15 cellular contexts compared by ENCODE assay signal in the genomic region with DNA sequence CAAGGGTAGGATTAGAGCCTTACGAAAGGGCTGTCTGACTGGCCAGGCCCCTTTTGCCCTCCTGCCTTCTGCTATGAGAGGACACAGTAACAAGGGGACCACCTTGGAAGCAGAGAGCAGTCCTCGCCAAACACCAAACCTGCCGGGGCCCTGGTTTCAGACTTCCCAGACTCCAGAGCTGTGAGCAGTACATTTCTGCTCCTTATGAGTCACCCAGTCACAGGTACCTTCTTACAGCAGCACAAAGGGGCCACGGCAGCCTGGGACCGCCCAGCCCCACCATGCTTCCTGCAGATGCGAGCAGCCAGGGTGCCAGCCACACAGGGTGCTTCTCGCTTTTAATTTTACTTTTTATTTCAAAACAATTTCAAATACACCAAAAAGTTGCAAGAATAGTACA. TPM values are rescaled to one million over a fixed set of nuclear protein-coding genes. Genes with fewer than 3 reads are reported as not detected.
DNase-seq lines count a peak whose midpoint lies in the region; ATAC-seq, FAIRE-seq and TF ChIP-seq lines count a peak whose summit lies in the region.
"Had no signal": no experiment of that assay in that cellular context is flagged by ENCODE, and none has a peak within 500 bp of the region (broad histone marks: within the 10 kb centered on the region; RNA-seq: fewer than 3 reads in every experiment).

No MANE protein-coding gene starts in this region.

- H4K20me1 ChIP-seq in SK-N-SH (ENCODE audit: insufficient read depth) (no peaks in the 10 kb centered on the region), HepG2 (ENCODE audit: insufficient read depth, low read length) (no peaks in the 10 kb centered on the region)

- no peaks in the 10 kb centered on the region for H3K9me3 Mint-ChIP-seq in stimulated activated naive CD8-positive, alpha-beta T cell treated with anti-CD3 and anti-CD28 coated beads, Interleukin-15, amount 100 ng/mL, for 72 hours
- no peaks in the 10 kb centered on the region for H3K9me3 Mint-ChIP-seq in activated naive CD8-positive, alpha-beta T cell (ENCODE audit: low read depth)
- H3K9me3 Mint-ChIP-seq: H9 had no signal

- CTCF ChIA-PET in SK-N-SH (lab: Yijun Ruan, JAX) (interaction anchor here (5.2 kb wide), 1 partner anchor 13 kb away, joined by 28 read pairs; no protein-coding TSS in a partner anchor), HepG2 (lab: Yijun Ruan, JAX; ENCODE audit: low intra/inter-chr PET ratio, low total read pairs) (no interaction called here)

- peaks cover 69% of the 10 kb centered on the region for H3K4me1 Mint-ChIP-seq in stimulated activated naive CD8-positive, alpha-beta T cell treated with anti-CD3 and anti-CD28 coated beads, Interleukin-15, amount 100 ng/mL, for 72 hours
- H3K4me1 Mint-ChIP-seq in activated naive CD8-positive, alpha-beta T cell (ENCODE audit: low read depth): peaks cover 20% of the 10 kb centered on the region

- H3K4me3 ChIP-seq in lower lobe of right lung (no peak overlapping the region), SK-N-SH (ENCODE audit: low read depth in 2 of 2, low read length in 1 of 2) (no peak overlapping the region), HepG2 (replicated peaks in 1 of 3; ENCODE audit: insufficient read depth in 1 of 3, low read depth in 2 of 3, low read length in 3 of 3) (no peak overlapping the region)
- H3K4me3 ChIP-seq: lung, skin epidermis had no signal

- H3K27me3 ChIP-seq in lower lobe of right lung (ENCODE audit: low read depth): no peaks in the 10 kb centered on the region
- H3K27me3 ChIP-seq in SK-N-SH (ENCODE audit: insufficient read depth): no peaks in the 10 kb centered on the region
- H3K27me3 ChIP-seq in HepG2 (ENCODE audit: control insufficient read depth in 1 of 2, insufficient read depth in 2 of 2, low read length in 2 of 2): no peaks in the 10 kb centered on the region

- no peak for TF ChIP-seq RAD21 in SK-N-SH (IDR thresholded peaks at IDR 0.05; ENCODE audit: low read length)
- no peak for TF ChIP-seq RAD21 in HepG2 (CRISPR knock-in tag; IDR thresholded peaks at IDR 0.05)

- H3K9me2 ChIP-seq in SK-N-SH: no peaks in the 10 kb centered on the region

- no peaks in the 10 kb centered on the region for H3K9me3 ChIP-seq in lower lobe of right lung
- no peaks in the 10 kb centered on the region for H3K9me3 ChIP-seq in SK-N-SH
- no peaks in the 10 kb centered on the region for H3K9me3 ChIP-seq in HepG2 (ENCODE audit: low read length)
- H3K9me3 ChIP-seq: neutrophil had no signal

- FAIRE-seq in HepG2 (lab: Jason Lieb, UNC): no peak

- H3K9ac ChIP-seq in SK-N-SH (no peak overlapping the region), HepG2 (ENCODE audit: insufficient read depth, low read depth, low read length) (no peak overlapping the region)

- H3K4me3 Mint-ChIP-seq in stimulated activated naive CD8-positive, alpha-beta T cell treated with anti-CD3 and anti-CD28 coated beads, Interleukin-15, amount 100 ng/mL, for 72 hours: peak overlapping the region in 1 of 2 donors; percentile 63
- H3K4me3 Mint-ChIP-seq in activated naive CD8-positive, alpha-beta T cell: peak overlapping the region; percentile 27
- H3K4me3 Mint-ChIP-seq: H9 had no signal

- H3K79me2 ChIP-seq in SK-N-SH (ENCODE audit: insufficient read depth): no peaks in the 10 kb centered on the region
- no peaks in the 10 kb centered on the region for H3K79me2 ChIP-seq in HepG2 (ENCODE audit: insufficient read depth, low read length)

- TF ChIP-seq CTCF in lower lobe of right lung (IDR thresholded peaks at IDR 0.05) (no peak), SK-N-SH (IDR thresholded peaks at IDR 0.05) (no peak), HepG2 (CRISPR knock-in tag; IDR thresholded peaks at IDR 0.05) (no peak)

- peak; percentile 58 for ATAC-seq in stimulated activated naive CD8-positive, alpha-beta T cell treated with anti-CD3 and anti-CD28 coated beads, Interleukin-15, Interleukin-2, amounts not matched to agents 100 U/mL and 50 U/mL, for 24 hours
- no peak for ATAC-seq in stimulated activated naive CD8-positive, alpha-beta T cell treated with anti-CD3 and anti-CD28 coated beads, Interleukin-15, amount 100 ng/mL, for 72 hours
- no peak for ATAC-seq in lower lobe of right lung
- ATAC-seq in HepG2: no peak

- H3K27ac Mint-ChIP-seq in stimulated activated naive CD8-positive, alpha-beta T cell treated with anti-CD3 and anti-CD28 coated beads, Interleukin-15, amount 100 ng/mL, for 72 hours: peak overlapping the region in 1 of 2 donors; percentile 93
- peak overlapping the region; percentile 37 for H3K27ac Mint-ChIP-seq in activated naive CD8-positive, alpha-beta T cell

- H3K27ac ChIP-seq in lower lobe of right lung (no peak overlapping the region), SK-N-SH (ENCODE audit: low read depth in 2 of 2, low read length in 1 of 2) (no peak overlapping the region), HepG2 (ENCODE audit: extremely low read length, insufficient read depth, low read length) (no peak overlapping the region), caudate nucleus (ENCODE audit: low read depth, low read length) (no peak overlapping the region)
- H3K27ac ChIP-seq: neutrophil had no signal

- H3K36me3 Mint-ChIP-seq in activated naive CD8-positive, alpha-beta T cell: no peaks in the 10 kb centered on the region

- POLR2A ChIA-PET in SK-N-SH (lab: Yijun Ruan, JAX) (no interaction called here), HepG2 (lab: Yijun Ruan, JAX) (no interaction called here)

- no peak for TF ChIP-seq EP300 in SK-N-SH (IDR thresholded peaks at IDR 0.05; ENCODE audit: borderline replicate concordance in 1 of 2, low read depth in 1 of 2, low read length in 1 of 2)
- no peak for TF ChIP-seq EP300 in HepG2 (IDR thresholded peaks at IDR 0.05; ENCODE audit: low read depth in 2 of 2, low read length in 2 of 2)
- TF ChIP-seq EP300 in HepG2 (CRISPR knock-in tag; IDR thresholded peaks at IDR 0.05; ENCODE audit: borderline replicate concordance): no peak

- H3F3A ChIP-seq in SK-N-SH (replicated peaks; ENCODE audit: insufficient read depth): peaks cover 7% of the 10 kb centered on the region

- intact Hi-C loops in lower lobe of right lung (cut with DNase I) (no loop called here), HepG2 (cut with micrococcal nuclease; ENCODE audit: unreplicated experiment) (loop anchor here (5.0 kb wide), 1 partner anchor 142 kb away; no protein-coding TSS in a partner anchor)

- no peak overlapping the region for H2AFZ ChIP-seq in SK-N-SH (ENCODE audit: low read depth)
- H2AFZ ChIP-seq in HepG2 (ENCODE audit: low read length): no peak overlapping the region

- H3K36me3 ChIP-seq in lower lobe of right lung (no peaks in the 10 kb centered on the region), SK-N-SH (replicated peaks in 1 of 2; ENCODE audit: control insufficient read depth in 1 of 2, insufficient read depth in 2 of 2, low read length in 1 of 2) (no peaks in the 10 kb centered on the region), HepG2 (replicated peaks in 1 of 2; ENCODE audit: control insufficient read depth in 1 of 2, insufficient read depth in 2 of 2, low read length in 2 of 2) (no peaks in the 10 kb centered on the region)
- H3K36me3 ChIP-seq: neutrophil had no signal

- no TSS peak for BruUV-seq in HepG2 (replicated peaks; lab: Mats Ljungman, UMichigan)

- H3K27me3 Mint-ChIP-seq in stimulated activated naive CD8-positive, alpha-beta T cell treated with anti-CD3 and anti-CD28 coated beads, Interleukin-15, amount 100 ng/mL, for 72 hours: no peaks in the 10 kb centered on the region
- no peaks in the 10 kb centered on the region for H3K27me3 Mint-ChIP-seq in activated naive CD8-positive, alpha-beta T cell

- in situ Hi-C loops in HepG2 (cut with HindIII; ENCODE audit: extremely low pct_ligation_motif_present, low pct_unique_long_range_greater_than_20kb): no loop called here

- H3K4me2 ChIP-seq in SK-N-SH: no peak overlapping the region
- no peak overlapping the region for H3K4me2 ChIP-seq in HepG2 (ENCODE audit: low read depth, low read length)

- WGBS in SK-N-SH (ENCODE audit: low lambda C conversion rate): 87% methylated on average over 6 of the region's 7 CpGs
- WGBS in HepG2 (ENCODE audit: low lambda C conversion rate): 91% methylated on average over 5 of the region's 7 CpGs

- no peak for TF ChIP-seq POLR2A in HepG2 (IDR thresholded peaks at IDR 0.05; ENCODE audit: insufficient read depth in 1 of 2, low read depth in 2 of 2, low read length in 2 of 2)

- peak; percentile 36 for DNase-seq in stimulated activated naive CD8-positive, alpha-beta T cell treated with anti-CD3 and anti-CD28 coated beads, Interleukin-15, Interleukin-2, amounts not matched to agents 100 U/mL and 50 U/mL, for 24 hours
- no peak for DNase-seq in stimulated activated naive CD8-positive, alpha-beta T cell treated with anti-CD3 and anti-CD28 coated beads, Interleukin-15, amount 100 ng/mL, for 72 hours
- DNase-seq in lower lobe of right lung (peak; percentile 42), SK-N-SH (no peak), NCI-H1417 (lab: John Stamatoyannopoulos, UW) (no peak), HepG2 (ENCODE audit: low spot score) (no peak), caudate nucleus (lab: John Stamatoyannopoulos, UW) (no peak)
- DNase-seq: anterior cingulate cortex, DMS53, H9, SIG-M5 had no signal

- H3K4me1 ChIP-seq in lower lobe of right lung (peaks cover 69% of the 10 kb centered on the region), SK-N-SH (ENCODE audit: control insufficient read depth in 1 of 2, insufficient read depth in 2 of 2, low read depth in 1 of 2, low read length in 1 of 2) (peaks cover 3 to 24% of the 10 kb centered on the region in 2 experiments; a peak in 2 of 4 replicates), HepG2 (ENCODE audit: insufficient read depth, low read length) (peaks cover 43% of the 10 kb centered on the region)

RNA-seq across cellular contexts. Expression of gene POFUT2, which starts 17.2 kb away (rescaled TPM):
- total RNA-seq in lower lobe of right lung: 29.1 TPM
- polyA plus RNA-seq in SK-N-SH (2012; rRNA removed): 45.5 and 53.3 TPM in 2 replicates
- 27.6 and 33.4 TPM in 2 replicates for polyA plus RNA-seq in SK-N-SH (2012; cell fraction: cytosol; rRNA removed)
- 208 and 214 TPM in 2 replicates for polyA plus RNA-seq in SK-N-SH (2012; cell fraction: nucleus; rRNA removed)
- total RNA-seq in HepG2 (2016; rRNA removed; fragmentation: Illumina TruSeq; extraction: Trizol): 9.8 and 24.0 TPM in 2 replicates
- total RNA-seq in HepG2 (2016; cell fraction: cytosol; rRNA removed; fragmentation: Illumina TruSeq; extraction: Trizol; ENCODE audit: low read depth): 2.9 and 4.1 TPM in 2 replicates
- 8.5 and 20.1 TPM in 2 replicates for total RNA-seq in HepG2 (2016; cell fraction: insoluble cytoplasmic fraction; rRNA removed; fragmentation: Illumina TruSeq; extraction: Trizol)
- 7.7 and 7.9 TPM in 2 replicates for total RNA-seq in HepG2 (2016; cell fraction: membrane; rRNA removed; fragmentation: Illumina TruSeq; extraction: Trizol)
- total RNA-seq in HepG2 (2016; cell fraction: nucleus; rRNA removed; fragmentation: Illumina TruSeq; extraction: Trizol): 29.0 and 30.4 TPM in 2 replicates
- polyA plus RNA-seq in HepG2 (2011; rRNA removed): 21.7 and 22.8 TPM in 2 replicates
- 14.9 and 16.0 TPM in 2 replicates for polyA plus RNA-seq in HepG2 (2011; cell fraction: cytosol; rRNA removed)
- polyA plus RNA-seq in HepG2 (2011; cell fraction: nucleus; rRNA removed): 67.0 and 84.3 TPM in 2 replicates
- polyA plus RNA-seq in HepG2 (2012): 25.3 and 34.5 TPM in 2 replicates
- polyA plus RNA-seq in HepG2 (2016; cell fraction: cytosol; fragmentation: Illumina TruSeq; extraction: Trizol; ENCODE audit: low read depth): 3.3 and 3.7 TPM in 2 replicates
- 7.8 and 10.0 TPM in 2 replicates for polyA plus RNA-seq in HepG2 (2016; cell fraction: insoluble cytoplasmic fraction; fragmentation: Illumina TruSeq; extraction: Trizol; ENCODE audit: low read depth)
- polyA plus RNA-seq in HepG2 (2016; cell fraction: membrane; fragmentation: Illumina TruSeq; extraction: Trizol; ENCODE audit: low read depth): 6.3 and 6.9 TPM in 2 replicates
- 66.5 TPM in 2 replicates for polyA plus RNA-seq in HepG2 (2016; cell fraction: nucleus; fragmentation: Illumina TruSeq; extraction: Trizol; ENCODE audit: insufficient read depth, low read depth)
- 10.4 and 14.1 TPM in 2 replicates for polyA minus RNA-seq in HepG2 (2011; rRNA and poly(A)+ RNA removed; ENCODE audit: low replicate concordance)
- 8.6 and 9.1 TPM in 2 replicates for polyA minus RNA-seq in HepG2 (2011; cell fraction: cytosol; rRNA and poly(A)+ RNA removed)
- 22.9 and 23.1 TPM in 2 replicates for polyA minus RNA-seq in HepG2 (2011; cell fraction: nucleus; rRNA and poly(A)+ RNA removed)

Comparison
In these comparisons a context has a peak if more than half of its experiments do, and no peak if none do; other contexts are left out.
1. DNase-seq: peak in stimulated activated naive CD8-positive, alpha-beta T cell treated with anti-CD3 and anti-CD28 coated beads, Interleukin-15, Interleukin-2, amounts not matched to agents 100 U/mL and 50 U/mL, for 24 hours (single experiment) and lower lobe of right lung (single experiment); none in stimulated activated naive CD8-positive, alpha-beta T cell treated with anti-CD3 and anti-CD28 coated beads, Interleukin-15, amount 100 ng/mL, for 72 hours (0 of 2), SK-N-SH (single experiment), NCI-H1417 (0 of 3), HepG2 (single experiment) and caudate nucleus (0 of 61).